ENCODE assay signal across 12 cellular contexts in genomic region chr6:166618251-166618650, GRCh38.
"Had no signal": no experiment of that assay in that cellular context is flagged by ENCODE, and none has a peak within 500 bp of the region (broad histone marks: within the 10 kb centered on the region; RNA-seq: fewer than 3 reads in every experiment).

No MANE protein-coding gene starts in this region.

- H3K4me3 Mint-ChIP-seq: nephron progenitor cell, WTC11 had no signal

- H3K9me3 Mint-ChIP-seq: WTC11 had no signal

- H3K36me3 ChIP-seq: right lobe of liver, thoracic aorta had no signal

- H3K9me3 ChIP-seq: esophagus muscularis mucosa, psoas muscle, right lobe of liver, stomach, thoracic aorta had no signal

- H3K27ac ChIP-seq: psoas muscle, right lobe of liver had no signal

- H3K4me3 ChIP-seq: esophagus muscularis mucosa, psoas muscle, right lobe of liver, smooth muscle cell, stomach, thoracic aorta had no signal

- H3K4me2 ChIP-seq: smooth muscle cell had no signal

- ATAC-seq: psoas muscle, right lobe of liver, WTC11 had no signal

- DNase-seq: activated CD4-positive, alpha-beta T cell treated with anti-CD3 and anti-CD28 coated beads for 4 hours; activated naive CD4-positive, alpha-beta T cell treated with anti-CD3 and anti-CD28 coated beads, Interleukin-2, amount 50 U/mL, for 16 hours; nephron progenitor cell; occipital lobe; psoas muscle; right lobe of liver; stomach; T-helper 2 cell had no signal

- H3K27me3 ChIP-seq: esophagus muscularis mucosa, right lobe of liver, stomach had no signal

- H3K27ac Mint-ChIP-seq: nephron progenitor cell had no signal
